ENCODE assay signal across 1 cellular context in the genomic region with DNA sequence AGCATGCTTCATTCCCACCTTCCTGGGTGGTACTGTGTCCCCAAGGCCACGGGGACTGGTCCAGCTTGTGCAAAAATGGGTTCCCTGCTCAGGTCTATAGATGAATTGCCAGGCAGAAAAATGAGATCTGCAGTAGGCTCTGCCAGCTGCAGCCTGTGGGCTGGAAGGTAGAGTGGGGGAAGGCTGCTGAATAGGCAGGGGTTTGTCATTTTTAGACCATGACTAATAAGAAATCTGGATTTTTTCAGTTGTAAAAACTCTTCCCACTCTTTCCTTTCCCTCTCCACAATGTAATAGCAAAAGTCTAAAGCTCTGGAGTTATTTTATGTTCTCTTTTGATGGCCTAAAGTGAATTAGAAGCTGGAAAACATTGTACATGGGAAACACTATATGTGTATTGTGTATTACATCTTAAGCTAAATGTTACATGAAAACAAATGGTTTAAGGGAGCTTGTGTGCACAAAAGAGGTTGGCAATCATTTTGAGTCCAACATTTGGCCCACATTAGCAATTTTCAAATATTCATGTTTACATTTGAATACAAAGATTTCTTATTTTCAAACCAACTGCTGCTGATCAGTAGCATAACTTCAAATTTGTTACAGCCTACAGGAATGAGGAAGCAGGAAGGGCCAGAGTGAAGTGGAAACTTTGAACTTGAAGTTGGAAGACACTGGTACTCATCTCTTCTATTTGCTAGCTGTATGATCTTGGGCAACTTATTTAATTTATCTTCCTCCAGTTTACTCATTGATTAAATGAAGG.
TF ChIP-seq lines count a peak whose summit lies in the region.

No MANE protein-coding gene starts in this region.

TF ChIP-seq in HepG2, 621 proteins besides CTCF, POLR2A, EP300 and RAD21:
- TF ChIP-seq REXO4 (CRISPR knock-in tag; IDR thresholded peaks at IDR 0.05; ENCODE audit: borderline replicate concordance) = no peak
- TF ChIP-seq EHMT2 (IDR thresholded peaks at IDR 0.05; ENCODE audit: borderline replicate concordance, low read depth, low read length) = no peak
- TF ChIP-seq KLF6 (CRISPR knock-in tag; IDR thresholded peaks at IDR 0.05) = no peak
- no peak for TF ChIP-seq CBX5 (CRISPR knock-in tag; IDR thresholded peaks at IDR 0.05; ENCODE audit: borderline replicate concordance)
- TF ChIP-seq, protein P1, sequence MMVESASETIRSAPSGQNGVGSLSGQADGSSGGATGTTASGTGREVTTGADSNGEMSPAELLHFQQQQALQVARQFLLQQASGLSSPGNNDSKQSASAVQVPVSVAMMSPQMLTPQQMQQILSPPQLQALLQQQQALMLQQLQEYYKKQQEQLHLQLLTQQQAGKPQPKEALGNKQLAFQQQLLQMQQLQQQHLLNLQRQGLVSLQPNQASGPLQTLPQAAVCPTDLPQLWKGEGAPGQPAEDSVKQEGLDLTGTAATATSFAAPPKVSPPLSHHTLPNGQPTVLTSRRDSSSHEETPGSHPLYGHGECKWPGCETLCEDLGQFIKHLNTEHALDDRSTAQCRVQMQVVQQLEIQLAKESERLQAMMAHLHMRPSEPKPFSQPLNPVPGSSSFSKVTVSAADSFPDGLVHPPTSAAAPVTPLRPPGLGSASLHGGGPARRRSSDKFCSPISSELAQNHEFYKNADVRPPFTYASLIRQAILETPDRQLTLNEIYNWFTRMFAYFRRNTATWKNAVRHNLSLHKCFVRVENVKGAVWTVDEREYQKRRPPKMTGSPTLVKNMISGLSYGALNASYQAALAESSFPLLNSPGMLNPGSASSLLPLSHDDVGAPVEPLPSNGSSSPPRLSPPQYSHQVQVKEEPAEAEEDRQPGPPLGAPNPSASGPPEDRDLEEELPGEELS (CRISPR knock-in tag; IDR thresholded peaks at IDR 0.05) = no peak
- TF ChIP-seq ATRX (CRISPR knock-in tag; IDR thresholded peaks at IDR 0.05; ENCODE audit: borderline replicate concordance) = no peak
- TF ChIP-seq ZFP36L1 (CRISPR knock-in tag; IDR thresholded peaks at IDR 0.05) = no peak
- no peak for TF ChIP-seq ZKSCAN5 (CRISPR knock-in tag; IDR thresholded peaks at IDR 0.05)
- no peak for TF ChIP-seq ZNF326 (CRISPR knock-in tag; IDR thresholded peaks at IDR 0.05; ENCODE audit: borderline replicate concordance)
- no peak for TF ChIP-seq STAT5B (CRISPR knock-in tag; IDR thresholded peaks at IDR 0.05)
- no peak for TF ChIP-seq SP140L (CRISPR knock-in tag; IDR thresholded peaks at IDR 0.05; ENCODE audit: borderline replicate concordance)
- TF ChIP-seq TCF12 (IDR thresholded peaks at IDR 0.05) = no peak
- no peak for TF ChIP-seq TCF12 (CRISPR knock-in tag; IDR thresholded peaks at IDR 0.05)
- TF ChIP-seq, protein P2, sequence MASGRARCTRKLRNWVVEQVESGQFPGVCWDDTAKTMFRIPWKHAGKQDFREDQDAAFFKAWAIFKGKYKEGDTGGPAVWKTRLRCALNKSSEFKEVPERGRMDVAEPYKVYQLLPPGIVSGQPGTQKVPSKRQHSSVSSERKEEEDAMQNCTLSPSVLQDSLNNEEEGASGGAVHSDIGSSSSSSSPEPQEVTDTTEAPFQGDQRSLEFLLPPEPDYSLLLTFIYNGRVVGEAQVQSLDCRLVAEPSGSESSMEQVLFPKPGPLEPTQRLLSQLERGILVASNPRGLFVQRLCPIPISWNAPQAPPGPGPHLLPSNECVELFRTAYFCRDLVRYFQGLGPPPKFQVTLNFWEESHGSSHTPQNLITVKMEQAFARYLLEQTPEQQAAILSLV (CRISPR knock-in tag; IDR thresholded peaks at IDR 0.05; ENCODE audit: borderline replicate concordance) = no peak
